8 cellular contexts compared by ENCODE assay signal in genomic region chr1:154419620-154420020, GRCh38. TPM values are rescaled to one million over a fixed set of nuclear protein-coding genes. Genes with fewer than 3 reads are reported as not detected.
DNase-seq lines count a peak whose midpoint lies in the region; ATAC-seq and TF ChIP-seq lines count a peak whose summit lies in the region.

No MANE protein-coding gene starts in this region.

- peaks cover 14 to 46% of the 10 kb centered on the region in 2 donors for H3K4me1 ChIP-seq in esophagus (ENCODE audit: control insufficient read depth in 2 of 2, insufficient read depth in 2 of 2, low read length in 1 of 2)

- WGBS in esophagus, 2 donors, result 6 to 7% methylated on average over 8 of the region's 8 CpGs

- peaks cover 5 to 22% of the 10 kb centered on the region in 2 donors for H3K27me3 Mint-ChIP-seq in natural killer cell treated with Interleukin-12 subunit alpha and Interleukin-12 subunit beta and Interleukin-15 and Interleukin-18, amount 100 ng/mL, for 72 hours
- no peaks in the 10 kb centered on the region for H3K27me3 Mint-ChIP-seq in activated CD8-positive, alpha-beta memory T cell treated with anti-CD3 and anti-CD28 coated beads, Interleukin-2, amount 10 ng/mL, durations not matched to agents 7 days and 5 days

- CTCF ChIA-PET in activated CD8-positive, alpha-beta memory T cell treated with anti-CD3 and anti-CD28 coated beads, Interleukin-2, amount 10 ng/mL, durations not matched to agents 7 days and 5 days (lab: Charles Lee), result interaction anchor here (1.1 to 1.2 kb wide), 3 partner anchors 21 to 127 kb away, joined by 3 to 4 read pairs (median 4); no protein-coding TSS in a partner anchor

- H3K4me3 Mint-ChIP-seq in natural killer cell treated with Interleukin-12 subunit alpha and Interleukin-12 subunit beta and Interleukin-15 and Interleukin-18, amount 100 ng/mL, for 72 hours, result peak overlapping the region; percentile 52
- H3K4me3 Mint-ChIP-seq in activated CD8-positive, alpha-beta memory T cell treated with anti-CD3 and anti-CD28 coated beads, Interleukin-2, amount 10 ng/mL, durations not matched to agents 7 days and 5 days, result no peak overlapping the region

- DNase-seq in SIG-M5 treated with dmso at 0.1 percent for 504 hours (lab: John Stamatoyannopoulos, UW; ENCODE audit: unreplicated experiment) (peak; percentile 82), SIG-M5 (lab: John Stamatoyannopoulos, UW) (no peak), WERI-Rb-1 (peak; percentile 78), COLO829 (ENCODE audit: low spot score) (no peak)
- no peak for DNase-seq in natural killer cell treated with Interleukin-12 subunit alpha and Interleukin-12 subunit beta and Interleukin-15 and Interleukin-18, amount 100 ng/mL, for 72 hours (ENCODE audit: low spot score)
- DNase-seq in activated CD8-positive, alpha-beta memory T cell treated with anti-CD3 and anti-CD28 coated beads, Interleukin-2, amount 10 ng/mL, durations not matched to agents 7 days and 5 days, result no peak

- H3K36me3 Mint-ChIP-seq in natural killer cell treated with Interleukin-12 subunit alpha and Interleukin-12 subunit beta and Interleukin-15 and Interleukin-18, amount 100 ng/mL, for 72 hours, result no peaks in the 10 kb centered on the region
- no peaks in the 10 kb centered on the region for H3K36me3 Mint-ChIP-seq in activated CD8-positive, alpha-beta memory T cell treated with anti-CD3 and anti-CD28 coated beads, Interleukin-2, amount 10 ng/mL, durations not matched to agents 7 days and 5 days

- no peak for TF ChIP-seq CTCF in WERI-Rb-1 (IDR thresholded peaks at IDR 0.05; ENCODE audit: low read depth, low read length)

- H3K27ac ChIP-seq in WERI-Rb-1 (no peak overlapping the region), esophagus (ENCODE audit: low read depth in 2 of 2, low read length in 1 of 2) (peak overlapping the region; percentile 84 to 97)

- no peaks in the 10 kb centered on the region for H3K9me3 ChIP-seq in WERI-Rb-1 (ENCODE audit: severe bottlenecking)
- no peaks in the 10 kb centered on the region for H3K9me3 ChIP-seq in esophagus (ENCODE audit: control insufficient read depth in 2 of 2, insufficient read depth in 1 of 2, low read depth in 1 of 2, low read length in 1 of 2)

- H3K27me3 ChIP-seq in WERI-Rb-1 (ENCODE audit: insufficient read depth, low read depth, severe bottlenecking), result peaks cover 82% of the 10 kb centered on the region
- H3K27me3 ChIP-seq in esophagus (ENCODE audit: control insufficient read depth in 1 of 2, insufficient read depth in 2 of 2, low read length in 2 of 2), result no peaks in the 10 kb centered on the region

- no peaks in the 10 kb centered on the region for H3K9me3 Mint-ChIP-seq in natural killer cell treated with Interleukin-12 subunit alpha and Interleukin-12 subunit beta and Interleukin-15 and Interleukin-18, amount 100 ng/mL, for 72 hours
- H3K9me3 Mint-ChIP-seq in activated CD8-positive, alpha-beta memory T cell treated with anti-CD3 and anti-CD28 coated beads, Interleukin-2, amount 10 ng/mL, durations not matched to agents 7 days and 5 days (ENCODE audit: low read depth), result no peaks in the 10 kb centered on the region

- ATAC-seq in natural killer cell treated with Interleukin-12 subunit alpha and Interleukin-12 subunit beta and Interleukin-15 and Interleukin-18, amount 100 ng/mL, for 72 hours, result no peak
- ATAC-seq in GM18519 (IDR thresholded peaks at IDR 0.05; ENCODE audit: low FRiP score, unreplicated experiment), result no peak
- ATAC-seq in activated CD8-positive, alpha-beta memory T cell treated with anti-CD3 and anti-CD28 coated beads, Interleukin-2, amount 10 ng/mL, durations not matched to agents 7 days and 5 days, result no peak

- H3K36me3 ChIP-seq in WERI-Rb-1 (no peaks in the 10 kb centered on the region), esophagus (ENCODE audit: control insufficient read depth in 2 of 2, insufficient read depth in 2 of 2, low read length in 1 of 2) (no peaks in the 10 kb centered on the region)

- H3K27ac Mint-ChIP-seq in natural killer cell treated with Interleukin-12 subunit alpha and Interleukin-12 subunit beta and Interleukin-15 and Interleukin-18, amount 100 ng/mL, for 72 hours, result peak overlapping the region; percentile 53 to 85
- no peak overlapping the region for H3K27ac Mint-ChIP-seq in activated CD8-positive, alpha-beta memory T cell treated with anti-CD3 and anti-CD28 coated beads, Interleukin-2, amount 10 ng/mL, durations not matched to agents 7 days and 5 days

- H3K4me3 ChIP-seq in WERI-Rb-1 (ENCODE audit: low read depth, low read length) (no peak overlapping the region), esophagus (ENCODE audit: low read depth in 1 of 2, low read length in 2 of 2) (no peak overlapping the region)

- peaks cover 13 to 15% of the 10 kb centered on the region in 2 donors for H3K4me1 Mint-ChIP-seq in natural killer cell treated with Interleukin-12 subunit alpha and Interleukin-12 subunit beta and Interleukin-15 and Interleukin-18, amount 100 ng/mL, for 72 hours (ENCODE audit: low read depth in 2 of 2)
- peaks cover 11% of the 10 kb centered on the region for H3K4me1 Mint-ChIP-seq in activated CD8-positive, alpha-beta memory T cell treated with anti-CD3 and anti-CD28 coated beads, Interleukin-2, amount 10 ng/mL, durations not matched to agents 7 days and 5 days

RNA-seq across cellular contexts. Expression of gene IL6R, which starts 14.5 kb away (rescaled TPM):
- polyA plus RNA-seq in esophagus, result 1 to 10 TPM; 2.7 to 3.4 TPM
- 1 to 10 TPM; 2.3 to 4.0 TPM for total RNA-seq in natural killer cell treated with Interleukin-12 subunit alpha and Interleukin-12 subunit beta and Interleukin-15 and Interleukin-18, amount 100 ng/mL, for 72 hours
- total RNA-seq in activated CD8-positive, alpha-beta memory T cell treated with anti-CD3 and anti-CD28 coated beads, Interleukin-2, amount 10 ng/mL, durations not matched to agents 7 days and 5 days, result under 1 TPM; 0.53 to 0.66 TPM

Comparison
In these comparisons a context has a peak if more than half of its experiments do, and no peak if none do; other contexts are left out.
1. DNase-seq: peak in SIG-M5 treated with dmso at 0.1 percent for 504 hours (single experiment) and WERI-Rb-1 (single experiment); none in SIG-M5 (single experiment), natural killer cell treated with Interleukin-12 subunit alpha and Interleukin-12 subunit beta and Interleukin-15 and Interleukin-18, amount 100 ng/mL, for 72 hours (single experiment), COLO829 (single experiment) and activated CD8-positive, alpha-beta memory T cell treated with anti-CD3 and anti-CD28 coated beads, Interleukin-2, amount 10 ng/mL, durations not matched to agents 7 days and 5 days (single experiment).